In the genomic region with DNA sequence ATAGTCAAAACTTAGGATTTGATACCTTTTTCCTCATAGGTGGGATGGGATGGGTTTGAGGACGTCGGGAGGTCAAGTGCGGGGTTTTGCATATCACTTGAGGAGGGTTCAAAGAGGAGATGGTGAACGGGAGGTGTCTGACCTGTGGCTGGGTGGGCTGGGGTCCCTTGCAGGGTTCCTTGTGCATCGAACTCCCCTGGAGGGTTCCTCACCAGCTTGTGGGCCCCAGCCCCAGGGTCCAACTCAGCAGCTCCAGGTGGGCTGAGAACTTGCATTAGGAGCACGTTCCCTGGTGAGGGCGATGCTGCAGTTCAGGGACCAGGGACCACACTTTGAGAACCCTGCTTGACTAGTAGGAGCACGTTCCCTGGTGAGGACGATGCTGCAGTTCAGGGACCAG, we compare ENCODE assay signal across 1 cellular context.
TF ChIP-seq lines count a peak whose summit lies in the region.

No MANE protein-coding gene starts in this region.

TF ChIP-seq in HepG2, 621 proteins besides CTCF, POLR2A, EP300 and RAD21:
- TF ChIP-seq SMYD3 (CRISPR knock-in tag; IDR thresholded peaks at IDR 0.05) (no peak), KLF15 (CRISPR knock-in tag; IDR thresholded peaks at IDR 0.05; ENCODE audit: borderline replicate concordance) (no peak), POLR2AphosphoS5 (IDR thresholded peaks at IDR 0.05; ENCODE audit: low read depth, low read length) (no peak), MAFK (conservative IDR thresholded peaks at IDR 0.05 in 1 of 2, IDR thresholded peaks at IDR 0.05 in 1 of 2; ENCODE audit: low read length in 2 of 2) (no peak)
- TF ChIP-seq, protein P1, sequence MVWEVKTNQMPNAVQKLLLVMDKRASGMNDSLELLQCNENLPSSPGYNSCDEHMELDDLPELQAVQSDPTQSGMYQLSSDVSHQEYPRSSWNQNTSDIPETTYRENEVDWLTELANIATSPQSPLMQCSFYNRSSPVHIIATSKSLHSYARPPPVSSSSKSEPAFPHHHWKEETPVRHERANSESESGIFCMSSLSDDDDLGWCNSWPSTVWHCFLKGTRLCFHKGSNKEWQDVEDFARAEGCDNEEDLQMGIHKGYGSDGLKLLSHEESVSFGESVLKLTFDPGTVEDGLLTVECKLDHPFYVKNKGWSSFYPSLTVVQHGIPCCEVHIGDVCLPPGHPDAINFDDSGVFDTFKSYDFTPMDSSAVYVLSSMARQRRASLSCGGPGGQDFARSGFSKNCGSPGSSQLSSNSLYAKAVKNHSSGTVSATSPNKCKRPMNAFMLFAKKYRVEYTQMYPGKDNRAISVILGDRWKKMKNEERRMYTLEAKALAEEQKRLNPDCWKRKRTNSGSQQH (CRISPR knock-in tag; IDR thresholded peaks at IDR 0.05; ENCODE audit: low read depth) = no peak
